In the genomic region with DNA sequence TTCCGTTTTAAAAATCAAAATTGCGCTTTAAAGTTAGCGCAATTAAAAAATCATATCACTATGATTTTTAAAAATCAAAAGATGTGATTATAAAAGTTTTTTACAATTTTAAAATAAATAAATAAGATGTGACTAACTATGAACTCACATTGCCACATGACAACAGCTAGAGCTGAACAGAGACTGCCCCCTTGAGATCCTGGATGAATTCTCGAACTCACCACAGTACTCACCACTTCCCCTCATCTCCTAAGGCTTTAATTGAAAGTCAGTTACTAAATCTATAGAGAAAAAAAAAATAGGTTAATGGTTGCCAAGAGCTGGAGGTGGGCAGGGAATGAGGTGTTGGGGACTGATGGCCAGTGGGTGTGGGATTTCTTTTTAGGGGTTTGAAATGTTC, we compare ENCODE assay signal across 12 cellular contexts.
DNase-seq lines count a peak whose midpoint lies in the region; ATAC-seq and TF ChIP-seq lines count a peak whose summit lies in the region.
"Had no signal": no experiment of that assay in that cellular context is flagged by ENCODE, and none has a peak within 500 bp of the region (broad histone marks: within the 10 kb centered on the region; RNA-seq: fewer than 3 reads in every experiment).

No MANE protein-coding gene starts in this region.

- intact Hi-C loops in A673 (cut with micrococcal nuclease; ENCODE audit: unreplicated experiment), result no loop called here
- intact Hi-C loops in transverse colon (cut with DNase I; ENCODE audit: low total_unique reads), result no loop called here

- 86 to 90% methylated on average over 4 of the region's 4 CpGs for WGBS in transverse colon (ENCODE audit: low coverage in 1 of 2), 2 donors
- 88 to 94% methylated on average over 4 of the region's 4 CpGs for WGBS in tibial nerve, 2 donors

- CTCF ChIA-PET in A673 (lab: Charles Lee), result no interaction called here

- POLR2A ChIA-PET in A673 (lab: Charles Lee; ENCODE audit: low non-redundant PET), result no interaction called here

- ATAC-seq in HG03439 (IDR thresholded peaks at IDR 0.05; ENCODE audit: unreplicated experiment), result no peak

- in situ Hi-C loops in transverse colon (cut with MboI; ENCODE audit: low pct_ligation_motif_present in 1 of 4, low pct_unique_long_range_greater_than_20kb in 1 of 4, low sequenced_read_pairs in 3 of 4), result no loop called here

- H3K27me3 ChIP-seq in A673 (replicated peaks; ENCODE audit: insufficient read depth, low read depth, low read length, poor library complexity) (no peaks in the 10 kb centered on the region), transverse colon (no peaks in the 10 kb centered on the region), tibial nerve (no peaks in the 10 kb centered on the region)
- H3K27me3 ChIP-seq: sigmoid colon had no signal

- no TSS peak for BruUV-seq in A673 (replicated peaks; lab: Mats Ljungman, UMichigan)

- no peak for TF ChIP-seq POLR2A in transverse colon (IDR thresholded peaks at IDR 0.05)
- no peak for TF ChIP-seq POLR2A in tibial nerve (IDR thresholded peaks at IDR 0.05)

- DNase-seq in A673 (ENCODE audit: low spot score) (peak; percentile 12), RKO (ENCODE audit: low spot score) (peak; percentile 27), foreskin fibroblast (peak; percentile 59 to 72), transverse colon (no peak), SKM-1 (lab: John Stamatoyannopoulos, UW; ENCODE audit: unreplicated experiment) (no peak), tibial nerve (ENCODE audit: low spot score in 2 of 2) (no peak)
- DNase-seq: COR-L47, lower lobe of right lung, sigmoid colon had no signal

- TF ChIP-seq EP300 in transverse colon (IDR thresholded peaks at IDR 0.05; ENCODE audit: low read depth) (no peak), tibial nerve (IDR thresholded peaks at IDR 0.05) (no peak)

- H3K4me1 ChIP-seq in A673 (ENCODE audit: insufficient read depth, low read length, poor library complexity, severe bottlenecking), result no peaks in the 10 kb centered on the region
- peaks cover 3 to 41% (median 11%) of the 10 kb centered on the region in 4 donors for H3K4me1 ChIP-seq in transverse colon
- H3K4me1 ChIP-seq in tibial nerve, result peaks cover 0 to 29% (median 13%) of the 10 kb centered on the region in 4 donors

- no peaks in the 10 kb centered on the region for H3K9me3 ChIP-seq in A673 (ENCODE audit: low read depth, low read length, poor library complexity, severe bottlenecking)
- H3K9me3 ChIP-seq in transverse colon, result no peaks in the 10 kb centered on the region
- no peaks in the 10 kb centered on the region for H3K9me3 ChIP-seq in tibial nerve
- H3K9me3 ChIP-seq: lower lobe of right lung, sigmoid colon had no signal

- peak; percentile 36; the same call in 1 of the 2 replicates for TF ChIP-seq CTCF in A673 (conservative IDR thresholded peaks at IDR 0.05; ENCODE audit: low read depth, low read length)
- TF ChIP-seq CTCF in GM12875 (IDR thresholded peaks at IDR 0.05; ENCODE audit: borderline replicate concordance, insufficient read depth, low read depth, low read length), result peak; percentile 15; the same call in 1 of the 2 replicates
- peak; percentile 8 for TF ChIP-seq CTCF in foreskin fibroblast (IDR thresholded peaks at IDR 0.05; ENCODE audit: low read depth, low read length)
- peak in 1 of 5 experiments; percentile 5 for TF ChIP-seq CTCF in transverse colon (IDR thresholded peaks at IDR 0.05)
- TF ChIP-seq CTCF in tibial nerve (IDR thresholded peaks at IDR 0.05), result peak in 1 of 5 experiments; percentile 12

- H3K27ac ChIP-seq in A673 (ENCODE audit: low read depth, low read length, poor library complexity, severe bottlenecking) (no peak overlapping the region), transverse colon (no peak overlapping the region), tibial nerve (no peak overlapping the region)
- H3K27ac ChIP-seq: lower lobe of right lung, sigmoid colon, SK-N-MC had no signal

- no peak overlapping the region for H3K4me3 ChIP-seq in A673 (ENCODE audit: low read depth, low read length, poor library complexity, severe bottlenecking)
- no peak overlapping the region for H3K4me3 ChIP-seq in GM12875 (ENCODE audit: low read depth, low read length)
- H3K4me3 ChIP-seq in foreskin fibroblast (ENCODE audit: low read depth in 1 of 2, low read length in 2 of 2), result no peak overlapping the region
- no peak overlapping the region for H3K4me3 ChIP-seq in transverse colon
- H3K4me3 ChIP-seq in tibial nerve, result no peak overlapping the region
- H3K4me3 ChIP-seq: lower lobe of right lung, sigmoid colon, SK-N-MC had no signal

- H3K36me3 ChIP-seq in A673 (ENCODE audit: insufficient read depth, low read length, poor library complexity, severe bottlenecking) (no peaks in the 10 kb centered on the region), transverse colon (no peaks in the 10 kb centered on the region), tibial nerve (no peaks in the 10 kb centered on the region)
- H3K36me3 ChIP-seq: lower lobe of right lung, sigmoid colon had no signal

Comparison
In these comparisons a context has a peak if more than half of its experiments do, and no peak if none do; other contexts are left out.
1. DNase-seq: peak in A673 (single experiment), RKO (single experiment) and foreskin fibroblast (2 of 2); none in transverse colon (single experiment), SKM-1 (single experiment) and tibial nerve (0 of 2).